8 cellular contexts compared by ENCODE assay signal in genomic region chr12:12716845-12717585, GRCh38. TPM values are rescaled to one million over a fixed set of nuclear protein-coding genes. Genes with fewer than 3 reads are reported as not detected.
DNase-seq lines count a peak whose midpoint lies in the region; ATAC-seq and TF ChIP-seq lines count a peak whose summit lies in the region.

Gene CDKN1B (plus strand): TSS chr12:12717368. CDS start chr12:12717840, 472 bp downstream.

- peaks cover 21% of the 10 kb centered on the region for H3K27me3 Mint-ChIP-seq in GM23338 (ENCODE audit: insufficient read depth, low read depth, poor library complexity)
- no peaks in the 10 kb centered on the region for H3K27me3 Mint-ChIP-seq in activated T-helper 2 cell treated with anti-CD3 and anti-CD28 coated beads, Interferon-gamma antibody, Interleukin-2, Interleukin-4, amounts not matched to agents 10 μg/mL and 5 μg/mL and 100 μg/mL, durations not matched to agents 14 hours and 24 hours and 36 hours (ENCODE audit: low read depth)
- no peaks in the 10 kb centered on the region for H3K27me3 Mint-ChIP-seq in naive thymus-derived CD8-positive, alpha-beta T cell

- H3K27ac Mint-ChIP-seq in GM23338 = peak within 1 kb of the TSS; percentile 84
- peak within 1 kb of the TSS; percentile 98 for H3K27ac Mint-ChIP-seq in activated T-helper 2 cell treated with anti-CD3 and anti-CD28 coated beads, Interferon-gamma antibody, Interleukin-2, Interleukin-4, amounts not matched to agents 10 μg/mL and 5 μg/mL and 100 μg/mL, durations not matched to agents 14 hours and 24 hours and 36 hours
- peak within 1 kb of the TSS; percentile 92 to 100 (median 99) for H3K27ac Mint-ChIP-seq in naive thymus-derived CD8-positive, alpha-beta T cell

- peaks cover 14% of the 10 kb centered on the region for H3K36me3 ChIP-seq in GM23338 (ENCODE audit: insufficient read depth)

- H3K9me3 Mint-ChIP-seq in GM23338 = no peaks in the 10 kb centered on the region
- H3K9me3 Mint-ChIP-seq in activated T-helper 2 cell treated with anti-CD3 and anti-CD28 coated beads, Interferon-gamma antibody, Interleukin-2, Interleukin-4, amounts not matched to agents 10 μg/mL and 5 μg/mL and 100 μg/mL, durations not matched to agents 14 hours and 24 hours and 36 hours = no peaks in the 10 kb centered on the region
- H3K9me3 Mint-ChIP-seq in naive thymus-derived CD8-positive, alpha-beta T cell = no peaks in the 10 kb centered on the region

- H3K4me3 ChIP-seq in GM23338 (peak within 1 kb of the TSS; percentile 98), fibroblast of mammary gland (ENCODE audit: control insufficient read depth, low read depth, low read length) (peak within 1 kb of the TSS; percentile 93)

- intact Hi-C loops in activated T-helper 2 cell treated with anti-CD3 and anti-CD28 coated beads, Interferon-gamma antibody, Interleukin-2, Interleukin-4, amounts not matched to agents 10 μg/mL and 5 μg/mL and 100 μg/mL, durations not matched to agents 14 hours and 24 hours and 36 hours (cut with micrococcal nuclease) = loop anchor here (1.0 to 5.0 kb wide), 7 partner anchors 8 to 1065 kb away; no protein-coding TSS in a partner anchor

- POLR2A ChIA-PET in naive thymus-derived CD8-positive, alpha-beta T cell (lab: Charles Lee) = interaction anchor here (0.6 to 19.2 kb wide), 25 partner anchors 8 to 367 kb away, joined by 3 to 639 read pairs (median 6); partner anchors contain the start of genes APOLD1, BORCS5, DUSP16 and GPR19

- TF ChIP-seq POLR2A in Raji (IDR thresholded peaks at IDR 0.05; ENCODE audit: insufficient read depth, low read depth, low read length) = peak; percentile 47; the same call in 1 of the 2 replicates

- peaks cover 56% of the 10 kb centered on the region for H3K4me1 Mint-ChIP-seq in GM23338
- H3K4me1 Mint-ChIP-seq in activated T-helper 2 cell treated with anti-CD3 and anti-CD28 coated beads, Interferon-gamma antibody, Interleukin-2, Interleukin-4, amounts not matched to agents 10 μg/mL and 5 μg/mL and 100 μg/mL, durations not matched to agents 14 hours and 24 hours and 36 hours (ENCODE audit: low read depth) = peaks cover 51% of the 10 kb centered on the region
- H3K4me1 Mint-ChIP-seq in naive thymus-derived CD8-positive, alpha-beta T cell = peaks cover 39 to 67% (median 60%) of the 10 kb centered on the region in 4 donors

- H3K4me3 Mint-ChIP-seq in GM23338 = peak within 1 kb of the TSS; percentile 96
- H3K4me3 Mint-ChIP-seq in activated T-helper 2 cell treated with anti-CD3 and anti-CD28 coated beads, Interferon-gamma antibody, Interleukin-2, Interleukin-4, amounts not matched to agents 10 μg/mL and 5 μg/mL and 100 μg/mL, durations not matched to agents 14 hours and 24 hours and 36 hours (ENCODE audit: low read depth) = peak within 1 kb of the TSS; percentile 99
- H3K4me3 Mint-ChIP-seq in naive thymus-derived CD8-positive, alpha-beta T cell = peak within 1 kb of the TSS; percentile 94 to 100 (median 99)

- peak; percentile 80 for ATAC-seq in GM23338
- ATAC-seq in naive thymus-derived CD8-positive, alpha-beta T cell = peak; percentile 66 to 68

- H3K4me1 ChIP-seq in GM23338 (ENCODE audit: insufficient read depth) = peaks cover 48% of the 10 kb centered on the region

- H3K36me3 Mint-ChIP-seq in GM23338 (ENCODE audit: low read depth) = peaks cover 37% of the 10 kb centered on the region
- peaks cover 52% of the 10 kb centered on the region for H3K36me3 Mint-ChIP-seq in activated T-helper 2 cell treated with anti-CD3 and anti-CD28 coated beads, Interferon-gamma antibody, Interleukin-2, Interleukin-4, amounts not matched to agents 10 μg/mL and 5 μg/mL and 100 μg/mL, durations not matched to agents 14 hours and 24 hours and 36 hours (ENCODE audit: low read depth)
- H3K36me3 Mint-ChIP-seq in naive thymus-derived CD8-positive, alpha-beta T cell = peaks cover 27 to 45% (median 31%) of the 10 kb centered on the region in 3 donors

- peaks cover 51% of the 10 kb centered on the region for H3K27me3 ChIP-seq in GM23338 (ENCODE audit: insufficient read depth)

- H3K79me2 ChIP-seq in GM23338 (replicated peaks; ENCODE audit: insufficient read depth) = peaks cover 34% of the 10 kb centered on the region

- H3K4me2 ChIP-seq in GM23338 = peak within 1 kb of the TSS; percentile 97

- DNase-seq in DMS79 (lab: John Stamatoyannopoulos, UW) (peak; percentile 87), GM23338 (ENCODE audit: low spot score) (peak; percentile 90), M059J (ENCODE audit: low read depth) (peak; percentile 95), fibroblast of mammary gland (ENCODE audit: low read depth) (peak; percentile 93)
- peak; percentile 80 for DNase-seq in activated T-helper 2 cell treated with anti-CD3 and anti-CD28 coated beads, Interferon-gamma antibody, Interleukin-2, Interleukin-4, amounts not matched to agents 10 μg/mL and 5 μg/mL and 100 μg/mL, durations not matched to agents 14 hours and 24 hours and 36 hours (ENCODE audit: low spot score)
- DNase-seq in naive thymus-derived CD8-positive, alpha-beta T cell = peak; percentile 79 to 93 (median 86)
- peak; percentile 80 for DNase-seq in stimulated activated naive CD4-positive, alpha-beta T cell treated with Interleukin-2 at 50 U/mL for 16 hours (lab: John Stamatoyannopoulos, UW)

- peaks cover 12% of the 10 kb centered on the region for H3F3A ChIP-seq in GM23338 (replicated peaks; ENCODE audit: low read depth)

- H2AFZ ChIP-seq in GM23338 = peak within 1 kb of the TSS; percentile 98

- TF ChIP-seq CTCF in GM23338 (conservative IDR thresholded peaks at IDR 0.05; ENCODE audit: low read depth in 2 of 2) = no peak
- TF ChIP-seq CTCF in fibroblast of mammary gland (conservative IDR thresholded peaks at IDR 0.05; ENCODE audit: control insufficient read depth, insufficient read depth, low read depth, low read length) = no peak

- no peaks in the 10 kb centered on the region for H3K9me2 ChIP-seq in GM23338 (ENCODE audit: insufficient read depth)

- H3K27ac ChIP-seq in GM23338 (ENCODE audit: low read depth) = peak within 1 kb of the TSS; percentile 94

- H4K20me1 ChIP-seq in GM23338 (replicated peaks; ENCODE audit: insufficient read depth) = peaks cover 25% of the 10 kb centered on the region

TF ChIP-seq in GM23338, 12 proteins besides CTCF, POLR2A, EP300 and RAD21:
- TF ChIP-seq ZNF114 (CRISPR knock-in tag; IDR thresholded peaks at IDR 0.05) = no peak
- no peak for TF ChIP-seq JUNB (IDR thresholded peaks at IDR 0.05; ENCODE audit: unreplicated experiment)
- TF ChIP-seq CREB1 (CRISPR knock-in tag; IDR thresholded peaks at IDR 0.05; ENCODE audit: low read depth) = 0 out of 2 replicates have a peak, but pooled peaks have one; percentile 23
- no peak for TF ChIP-seq STAT1 (IDR thresholded peaks at IDR 0.05; ENCODE audit: unreplicated experiment)
- no peak for TF ChIP-seq NANOG (IDR thresholded peaks at IDR 0.05; ENCODE audit: borderline replicate concordance)
- no peak for TF ChIP-seq ZNF331 (CRISPR knock-in tag; IDR thresholded peaks at IDR 0.05; ENCODE audit: low read depth)
- TF ChIP-seq ETS1 (IDR thresholded peaks at IDR 0.05) = no peak
- peak; percentile 67 for TF ChIP-seq POLR2AphosphoS5 (IDR thresholded peaks at IDR 0.05; ENCODE audit: low read depth)
- no peak for TF ChIP-seq REST (IDR thresholded peaks at IDR 0.05; ENCODE audit: unreplicated experiment)
- TF ChIP-seq EZH2 (IDR thresholded peaks at IDR 0.05; ENCODE audit: low read depth, unreplicated experiment) = no peak

RNA-seq across cellular contexts. Expression of gene CDKN1B, which starts in this region (rescaled TPM):
- total RNA-seq in GM23338 (2014; rRNA removed; shearing (Covaris generic)) = 27.9 and 30.6 TPM in 2 replicates
- polyA plus RNA-seq in GM23338 (2016; fragmentation: Nextera tagmentation; extraction: Ambion mirVana) = 9.3 and 9.5 TPM in 2 replicates
- 34.8 and 48.4 TPM in 2 replicates for total RNA-seq in M059J (2014; rRNA removed; shearing (Covaris generic))
- total RNA-seq in activated T-helper 2 cell treated with anti-CD3 and anti-CD28 coated beads, Interferon-gamma antibody, Interleukin-2, Interleukin-4, amounts not matched to agents 10 μg/mL and 5 μg/mL and 100 μg/mL, durations not matched to agents 14 hours and 24 hours and 36 hours = 49.0 and 53.4 TPM in 2 replicates
- total RNA-seq in naive thymus-derived CD8-positive, alpha-beta T cell = 100 to 1,000 TPM; 161 TPM
- 10 to 100 TPM in 2 of 3 donors, 1 to 10 TPM in 1; 8.3 to 26.9 (median 20.6) TPM for polyA plus RNA-seq in naive thymus-derived CD8-positive, alpha-beta T cell

Comparison
In these comparisons a context has a peak if more than half of its experiments do, and no peak if none do; other contexts are left out.
1. Peak in every context shown above with its lines: DNase-seq, ATAC-seq, H3K4me3 ChIP-seq and H3K27ac ChIP-seq.